ENCODE assay signal across 2 cellular contexts in the genomic region with DNA sequence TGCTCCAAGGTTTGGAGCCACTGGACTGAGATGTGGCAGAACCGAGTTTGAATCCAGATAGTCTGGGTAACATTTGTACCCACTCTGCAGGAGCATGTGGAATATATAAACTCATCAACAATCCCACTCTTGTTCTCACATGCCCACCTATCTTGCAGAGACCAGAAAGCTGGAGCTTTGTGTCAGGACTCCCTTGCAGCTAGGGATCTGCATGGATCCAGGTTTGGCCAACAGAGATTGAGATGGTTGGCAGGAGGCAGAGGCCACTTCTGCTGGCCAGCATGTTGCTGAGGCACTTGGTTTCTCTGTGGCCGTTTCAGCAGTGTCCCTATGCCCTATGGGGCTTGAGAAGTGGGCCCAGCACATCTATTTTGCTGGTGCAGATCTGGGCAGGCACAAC.
A peak's percentile ranks its signal among the peaks of the same experiment; 100 is the strongest.
TF ChIP-seq lines count a peak whose summit lies in the region.

No MANE protein-coding gene starts in this region.

TF ChIP-seq in HEK293, 187 proteins besides CTCF, POLR2A, EP300 and RAD21:
- TF ChIP-seq, protein P1, sequence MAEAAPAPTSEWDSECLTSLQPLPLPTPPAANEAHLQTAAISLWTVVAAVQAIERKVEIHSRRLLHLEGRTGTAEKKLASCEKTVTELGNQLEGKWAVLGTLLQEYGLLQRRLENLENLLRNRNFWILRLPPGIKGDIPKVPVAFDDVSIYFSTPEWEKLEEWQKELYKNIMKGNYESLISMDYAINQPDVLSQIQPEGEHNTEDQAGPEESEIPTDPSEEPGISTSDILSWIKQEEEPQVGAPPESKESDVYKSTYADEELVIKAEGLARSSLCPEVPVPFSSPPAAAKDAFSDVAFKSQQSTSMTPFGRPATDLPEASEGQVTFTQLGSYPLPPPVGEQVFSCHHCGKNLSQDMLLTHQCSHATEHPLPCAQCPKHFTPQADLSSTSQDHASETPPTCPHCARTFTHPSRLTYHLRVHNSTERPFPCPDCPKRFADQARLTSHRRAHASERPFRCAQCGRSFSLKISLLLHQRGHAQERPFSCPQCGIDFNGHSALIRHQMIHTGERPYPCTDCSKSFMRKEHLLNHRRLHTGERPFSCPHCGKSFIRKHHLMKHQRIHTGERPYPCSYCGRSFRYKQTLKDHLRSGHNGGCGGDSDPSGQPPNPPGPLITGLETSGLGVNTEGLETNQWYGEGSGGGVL (tag by site-specific recombination; IDR thresholded peaks at IDR 0.05), result no peak
- TF ChIP-seq SETDB1 (IDR thresholded peaks at IDR 0.05; ENCODE audit: insufficient read length, low read length), result peak; percentile 85

TF ChIP-seq in H1, 55 proteins besides CTCF, POLR2A, EP300 and RAD21:
- TF ChIP-seq BCL11A (IDR thresholded peaks at IDR 0.05; ENCODE audit: low read depth in 2 of 2, low read length in 2 of 2) (no peak), CBX5 (IDR thresholded peaks at IDR 0.05; ENCODE audit: low read depth, low read length) (0 out of 2 replicates have a peak, but pooled peaks have one; percentile 71)
TF ChIP-seq in H1: peak in this region for 1.
